ENCODE assay signal across 1 cellular context in the genomic region with DNA sequence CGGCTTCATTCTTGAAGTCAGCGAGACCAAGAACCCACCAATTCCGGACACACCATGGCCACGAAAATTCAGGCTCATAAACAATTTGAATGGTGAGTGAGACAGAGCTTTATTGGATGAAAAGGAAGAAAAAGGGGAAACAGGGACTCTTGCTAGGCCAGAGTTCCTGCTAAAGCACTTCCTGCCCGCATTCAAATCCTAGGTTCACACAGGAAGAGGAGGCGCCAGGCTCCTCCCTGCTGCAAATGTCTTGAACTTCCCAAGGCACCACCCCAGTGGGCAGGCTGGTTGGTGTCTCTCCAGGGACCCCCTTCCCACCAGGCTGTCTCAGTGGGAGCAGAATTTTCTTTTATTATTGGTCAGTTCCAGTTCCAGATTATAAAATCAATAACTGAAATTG.
TF ChIP-seq lines count a peak whose summit lies in the region.

No MANE protein-coding gene starts in this region.

TF ChIP-seq in GM23338, 12 proteins besides CTCF, POLR2A, EP300 and RAD21 (continued from another document):
- TF ChIP-seq ZNF462 (CRISPR knock-in tag; IDR thresholded peaks at IDR 0.05) (no peak), REST (IDR thresholded peaks at IDR 0.05; ENCODE audit: unreplicated experiment) (no peak)
